ENCODE assay signal across 24 cellular contexts in genomic region chr17:4548721-4549531, GRCh38. TPM values are rescaled to one million over a fixed set of nuclear protein-coding genes. Genes with fewer than 3 reads are reported as not detected.
A peak's percentile ranks its signal among the peaks of the same experiment; 100 is the strongest.
DNase-seq lines count a peak whose midpoint lies in the region; ATAC-seq, FAIRE-seq and TF ChIP-seq lines count a peak whose summit lies in the region.
"Had no signal": no experiment of that assay in that cellular context is flagged by ENCODE, and none has a peak within 500 bp of the region (broad histone marks: within the 10 kb centered on the region; RNA-seq: fewer than 3 reads in every experiment).

No MANE protein-coding gene starts in this region.

- TF ChIP-seq RAD21 in HepG2 (CRISPR knock-in tag; IDR thresholded peaks at IDR 0.05): no peak

- no peak overlapping the region for H3K9ac ChIP-seq in HepG2 (ENCODE audit: insufficient read depth, low read depth, low read length)
- H3K9ac ChIP-seq: parathyroid adenoma had no signal

- H3K4me2 ChIP-seq in HepG2 (ENCODE audit: low read depth, low read length): no peak overlapping the region

- no peaks in the 10 kb centered on the region for H3K9me3 ChIP-seq in HepG2 (ENCODE audit: low read length)
- H3K9me3 ChIP-seq: esophagus squamous epithelium, tibial artery had no signal

- intact Hi-C loops in HepG2 (cut with micrococcal nuclease; ENCODE audit: unreplicated experiment): no loop called here
- intact Hi-C loops in activated CD4-positive, alpha-beta T cell treated with anti-CD3 and anti-CD28 coated beads, Interleukin-2, amount 10 ng/mL, durations not matched to agents 24 days and 14 days (cut with micrococcal nuclease): no loop called here

- POLR2A ChIA-PET in HepG2 (lab: Yijun Ruan, JAX): no interaction called here

- no peaks in the 10 kb centered on the region for H3K27me3 ChIP-seq in HepG2 (ENCODE audit: control insufficient read depth in 1 of 2, insufficient read depth in 2 of 2, low read length in 2 of 2)
- H3K27me3 ChIP-seq: esophagus squamous epithelium, tibial artery had no signal

- TF ChIP-seq EP300 in HepG2 (IDR thresholded peaks at IDR 0.05; ENCODE audit: low read depth in 2 of 2, low read length in 2 of 2): no peak
- TF ChIP-seq EP300 in HepG2 (CRISPR knock-in tag; IDR thresholded peaks at IDR 0.05; ENCODE audit: borderline replicate concordance): no peak

- peak; percentile 79 for DNase-seq in COLO668 (lab: John Stamatoyannopoulos, UW; ENCODE audit: unreplicated experiment)
- peak; percentile 64 for DNase-seq in EL
- DNase-seq in NCI-H510A (lab: John Stamatoyannopoulos, UW): peak; percentile 35
- DNase-seq in HepG2 (ENCODE audit: low spot score): no peak
- DNase-seq in effector CD4-positive, alpha-beta T cell: no peak
- DNase-seq in activated CD4-positive, alpha-beta T cell treated with anti-CD3 and anti-CD28 coated beads, Interleukin-2, amount 10 ng/mL, durations not matched to agents 24 days and 14 days: no peak
- no peak for DNase-seq in NCI-H748 treated with DMSO at 0.1 percent for 48 hours (lab: John Stamatoyannopoulos, UW)
- DNase-seq: activated naive CD8-positive, alpha-beta T cell treated with anti-CD3 and anti-CD28 coated beads, Interleukin-2, amount 10 ng/mL, durations not matched to agents 7 days and 5 days; effector memory CD4-positive, alpha-beta T cell; esophagus squamous epithelium; H9; MM.1S; NCI-H146; NCI-H524; stimulated activated CD4-positive, alpha-beta T cell treated with anti-CD3 and anti-CD28 coated beads, Interleukin-2, amount 100 ng/mL, for 24 hours; stimulated activated naive CD4-positive, alpha-beta T cell had no signal

- ATAC-seq in HepG2 (no peak), HG03108 (IDR thresholded peaks at IDR 0.05; ENCODE audit: unreplicated experiment) (no peak)
- ATAC-seq: natural killer cell treated with Interleukin-12 subunit alpha and Interleukin-12 subunit beta and Interleukin-15 and Interleukin-18, amount 100 ng/mL, for 72 hours had no signal

- no peaks in the 10 kb centered on the region for H3K9me3 Mint-ChIP-seq in activated CD4-positive, alpha-beta T cell treated with anti-CD3 and anti-CD28 coated beads, Interleukin-2, amount 10 ng/mL, durations not matched to agents 24 days and 14 days
- H3K9me3 Mint-ChIP-seq: activated naive CD8-positive, alpha-beta T cell treated with anti-CD3 and anti-CD28 coated beads, Interleukin-2, amount 10 ng/mL, durations not matched to agents 7 days and 5 days; activated T-helper 1 cell treated with anti-CD3 and anti-CD28 coated beads, Interleukin-12 subunit alpha, Interleukin-12 subunit beta, Interleukin-2, Interleukin-4 antibody, amounts not matched to agents 30 ng/mL and 10 ng/mL and 1 ng/mL, durations not matched to agents 14 hours and 24 hours and 36 hours; CD4-positive, alpha-beta T cell; H9; IgD-negative memory B cell; natural killer cell treated with Interleukin-12 subunit alpha and Interleukin-12 subunit beta and Interleukin-15 and Interleukin-18, amount 100 ng/mL, for 72 hours had no signal

- no peak overlapping the region for H3K4me3 ChIP-seq in HepG2 (replicated peaks in 1 of 3; ENCODE audit: insufficient read depth in 1 of 3, low read depth in 2 of 3, low read length in 3 of 3)
- H3K4me3 ChIP-seq: esophagus squamous epithelium, tibial artery had no signal

- no peak for FAIRE-seq in HepG2 (lab: Jason Lieb, UNC)

- H3K36me3 Mint-ChIP-seq in activated CD4-positive, alpha-beta T cell treated with anti-CD3 and anti-CD28 coated beads, Interleukin-2, amount 10 ng/mL, durations not matched to agents 24 days and 14 days (ENCODE audit: low read depth): peaks cover 52% of the 10 kb centered on the region
- H3K36me3 Mint-ChIP-seq: IgD-negative memory B cell; natural killer cell treated with Interleukin-12 subunit alpha and Interleukin-12 subunit beta and Interleukin-15 and Interleukin-18, amount 100 ng/mL, for 72 hours had no signal

- no peak overlapping the region for H3K27ac ChIP-seq in HepG2 (ENCODE audit: extremely low read length, insufficient read depth, low read length)
- H3K27ac ChIP-seq: esophagus squamous epithelium, parathyroid adenoma, tibial artery had no signal

- H3K36me3 ChIP-seq in HepG2 (replicated peaks in 1 of 2; ENCODE audit: control insufficient read depth in 1 of 2, insufficient read depth in 2 of 2, low read length in 2 of 2): peaks cover 47 to 83% of the 10 kb centered on the region in 2 experiments

- H3K4me1 ChIP-seq in HepG2 (ENCODE audit: insufficient read depth, low read length): peaks cover 9% of the 10 kb centered on the region
- H3K4me1 ChIP-seq: parathyroid adenoma had no signal

- in situ Hi-C loops in HepG2 (cut with HindIII; ENCODE audit: extremely low pct_ligation_motif_present, low pct_unique_long_range_greater_than_20kb): no loop called here

- peaks cover 6% of the 10 kb centered on the region for H3K4me1 Mint-ChIP-seq in activated CD4-positive, alpha-beta T cell treated with anti-CD3 and anti-CD28 coated beads, Interleukin-2, amount 10 ng/mL, durations not matched to agents 24 days and 14 days

- no peak overlapping the region for H2AFZ ChIP-seq in HepG2 (ENCODE audit: low read length)
- H2AFZ ChIP-seq: parathyroid adenoma had no signal

- H3K4me3 Mint-ChIP-seq in activated CD4-positive, alpha-beta T cell treated with anti-CD3 and anti-CD28 coated beads, Interleukin-2, amount 10 ng/mL, durations not matched to agents 24 days and 14 days: no peak overlapping the region
- H3K4me3 Mint-ChIP-seq: activated naive CD8-positive, alpha-beta T cell treated with anti-CD3 and anti-CD28 coated beads, Interleukin-2, amount 10 ng/mL, durations not matched to agents 7 days and 5 days; activated T-helper 1 cell treated with anti-CD3 and anti-CD28 coated beads, Interleukin-12 subunit alpha, Interleukin-12 subunit beta, Interleukin-2, Interleukin-4 antibody, amounts not matched to agents 30 ng/mL and 10 ng/mL and 1 ng/mL, durations not matched to agents 14 hours and 24 hours and 36 hours; H9; IgD-negative memory B cell; natural killer cell treated with Interleukin-12 subunit alpha and Interleukin-12 subunit beta and Interleukin-15 and Interleukin-18, amount 100 ng/mL, for 72 hours had no signal

- H3K79me2 ChIP-seq in HepG2 (ENCODE audit: insufficient read depth, low read length): peaks cover 4% of the 10 kb centered on the region
- H3K79me2 ChIP-seq: parathyroid adenoma had no signal

- WGBS in HepG2 (ENCODE audit: low lambda C conversion rate): 99% methylated on average over 12 of the region's 24 CpGs

- no peak for TF ChIP-seq POLR2A in HepG2 (IDR thresholded peaks at IDR 0.05; ENCODE audit: insufficient read depth in 1 of 2, low read depth in 2 of 2, low read length in 2 of 2)

- BruUV-seq in HepG2 (replicated peaks; lab: Mats Ljungman, UMichigan): no TSS peak

- H3K27ac Mint-ChIP-seq in activated CD4-positive, alpha-beta T cell treated with anti-CD3 and anti-CD28 coated beads, Interleukin-2, amount 10 ng/mL, durations not matched to agents 24 days and 14 days: no peak overlapping the region
- H3K27ac Mint-ChIP-seq: activated naive CD8-positive, alpha-beta T cell treated with anti-CD3 and anti-CD28 coated beads, Interleukin-2, amount 10 ng/mL, durations not matched to agents 7 days and 5 days; activated T-helper 1 cell treated with anti-CD3 and anti-CD28 coated beads, Interleukin-12 subunit alpha, Interleukin-12 subunit beta, Interleukin-2, Interleukin-4 antibody, amounts not matched to agents 30 ng/mL and 10 ng/mL and 1 ng/mL, durations not matched to agents 14 hours and 24 hours and 36 hours; CD4-positive, alpha-beta T cell; IgD-negative memory B cell; natural killer cell treated with Interleukin-12 subunit alpha and Interleukin-12 subunit beta and Interleukin-15 and Interleukin-18, amount 100 ng/mL, for 72 hours had no signal

- no peaks in the 10 kb centered on the region for H4K20me1 ChIP-seq in HepG2 (ENCODE audit: insufficient read depth, low read length)

- CTCF ChIA-PET in HepG2 (lab: Yijun Ruan, JAX; ENCODE audit: low intra/inter-chr PET ratio, low total read pairs): no interaction called here

- no peaks in the 10 kb centered on the region for H3K27me3 Mint-ChIP-seq in activated CD4-positive, alpha-beta T cell treated with anti-CD3 and anti-CD28 coated beads, Interleukin-2, amount 10 ng/mL, durations not matched to agents 24 days and 14 days
- H3K27me3 Mint-ChIP-seq: activated naive CD8-positive, alpha-beta T cell treated with anti-CD3 and anti-CD28 coated beads, Interleukin-2, amount 10 ng/mL, durations not matched to agents 7 days and 5 days; CD4-positive, alpha-beta T cell; IgD-negative memory B cell; natural killer cell treated with Interleukin-12 subunit alpha and Interleukin-12 subunit beta and Interleukin-15 and Interleukin-18, amount 100 ng/mL, for 72 hours had no signal

- TF ChIP-seq CTCF in HepG2 (CRISPR knock-in tag; IDR thresholded peaks at IDR 0.05): no peak

RNA-seq across cellular contexts. Expression of gene MYBBP1A, which starts 6.3 kb away (rescaled TPM):
- 40.4 and 54.8 TPM in 2 replicates for total RNA-seq in HepG2 (2016; rRNA removed; fragmentation: Illumina TruSeq; extraction: Trizol)
- total RNA-seq in HepG2 (2016; cell fraction: cytosol; rRNA removed; fragmentation: Illumina TruSeq; extraction: Trizol; ENCODE audit: low read depth): 58.9 and 65.5 TPM in 2 replicates
- 35.1 and 61.8 TPM in 2 replicates for total RNA-seq in HepG2 (2016; cell fraction: insoluble cytoplasmic fraction; rRNA removed; fragmentation: Illumina TruSeq; extraction: Trizol)
- total RNA-seq in HepG2 (2016; cell fraction: membrane; rRNA removed; fragmentation: Illumina TruSeq; extraction: Trizol): 24.4 and 24.9 TPM in 2 replicates
- total RNA-seq in HepG2 (2016; cell fraction: nucleus; rRNA removed; fragmentation: Illumina TruSeq; extraction: Trizol): 52.0 and 62.6 TPM in 2 replicates
- polyA plus RNA-seq in HepG2 (2011; rRNA removed): 18.6 and 28.4 TPM in 2 replicates
- 9.7 and 12.5 TPM in 2 replicates for polyA plus RNA-seq in HepG2 (2011; cell fraction: cytosol; rRNA removed)
- polyA plus RNA-seq in HepG2 (2011; cell fraction: nucleus; rRNA removed): 158 and 176 TPM in 2 replicates
- 28.0 and 41.5 TPM in 2 replicates for polyA plus RNA-seq in HepG2 (2012)
- polyA plus RNA-seq in HepG2 (2016; cell fraction: cytosol; fragmentation: Illumina TruSeq; extraction: Trizol; ENCODE audit: low read depth): 7.8 and 7.9 TPM in 2 replicates
- 28.2 and 32.7 TPM in 2 replicates for polyA plus RNA-seq in HepG2 (2016; cell fraction: insoluble cytoplasmic fraction; fragmentation: Illumina TruSeq; extraction: Trizol; ENCODE audit: low read depth)
- polyA plus RNA-seq in HepG2 (2016; cell fraction: membrane; fragmentation: Illumina TruSeq; extraction: Trizol; ENCODE audit: low read depth): 9.0 and 12.1 TPM in 2 replicates
- polyA plus RNA-seq in HepG2 (2016; cell fraction: nucleus; fragmentation: Illumina TruSeq; extraction: Trizol; ENCODE audit: insufficient read depth, low read depth): 146 and 160 TPM in 2 replicates
- 50.2 and 100 TPM in 2 replicates for polyA minus RNA-seq in HepG2 (2011; rRNA and poly(A)+ RNA removed; ENCODE audit: low replicate concordance)
- 19.4 and 21.0 TPM in 2 replicates for polyA minus RNA-seq in HepG2 (2011; cell fraction: cytosol; rRNA and poly(A)+ RNA removed)
- polyA minus RNA-seq in HepG2 (2011; cell fraction: nucleus; rRNA and poly(A)+ RNA removed): 53.3 and 54.8 TPM in 2 replicates
- total RNA-seq in activated CD4-positive, alpha-beta T cell treated with anti-CD3 and anti-CD28 coated beads, Interleukin-2, amount 10 ng/mL, durations not matched to agents 24 days and 14 days: 178 and 181 TPM in 2 replicates

RNA-seq across cellular contexts. Expression of gene GGT6, which starts 11.5 kb away (rescaled TPM):
- 0.70 and 0.80 TPM in 2 replicates for total RNA-seq in HepG2 (2016; rRNA removed; fragmentation: Illumina TruSeq; extraction: Trizol)
- total RNA-seq in HepG2 (2016; cell fraction: cytosol; rRNA removed; fragmentation: Illumina TruSeq; extraction: Trizol; ENCODE audit: low read depth): 0.20 and 0.26 TPM in 2 replicates
- 0.68 and 1.1 TPM in 2 replicates for total RNA-seq in HepG2 (2016; cell fraction: insoluble cytoplasmic fraction; rRNA removed; fragmentation: Illumina TruSeq; extraction: Trizol)
- total RNA-seq in HepG2 (2016; cell fraction: membrane; rRNA removed; fragmentation: Illumina TruSeq; extraction: Trizol): 0.59 and 0.62 TPM in 2 replicates
- 0.28 and 0.37 TPM in 2 replicates for total RNA-seq in HepG2 (2016; cell fraction: nucleus; rRNA removed; fragmentation: Illumina TruSeq; extraction: Trizol)
- 0.14 and 0.16 TPM in 2 replicates for polyA plus RNA-seq in HepG2 (2011; rRNA removed)
- 0.10 and 0.12 TPM in 2 replicates for polyA plus RNA-seq in HepG2 (2011; cell fraction: cytosol; rRNA removed)
- polyA plus RNA-seq in HepG2 (2011; cell fraction: nucleus; rRNA removed): 0.09 and 0.43 TPM in 2 replicates
- 0.24 and 0.29 TPM in 2 replicates for polyA plus RNA-seq in HepG2 (2012)
- 0.24 and 0.27 TPM in 2 replicates for polyA plus RNA-seq in HepG2 (2016; cell fraction: cytosol; fragmentation: Illumina TruSeq; extraction: Trizol; ENCODE audit: low read depth)
- 0.71 and 1.2 TPM in 2 replicates for polyA plus RNA-seq in HepG2 (2016; cell fraction: insoluble cytoplasmic fraction; fragmentation: Illumina TruSeq; extraction: Trizol; ENCODE audit: low read depth)
- 0.50 and 0.52 TPM in 2 replicates for polyA plus RNA-seq in HepG2 (2016; cell fraction: membrane; fragmentation: Illumina TruSeq; extraction: Trizol; ENCODE audit: low read depth)
- polyA plus RNA-seq in HepG2 (2016; cell fraction: nucleus; fragmentation: Illumina TruSeq; extraction: Trizol; ENCODE audit: insufficient read depth, low read depth): 1.1 and 1.5 TPM in 2 replicates
- polyA minus RNA-seq in HepG2 (2011; rRNA and poly(A)+ RNA removed; ENCODE audit: low replicate concordance): 0.38 TPM in 1 of 2 replicates, not detected in the other
- polyA minus RNA-seq in HepG2 (2011; cell fraction: cytosol; rRNA and poly(A)+ RNA removed): not detected in 2 replicates
- 0.12 TPM in 1 of 2 replicates, not detected in the other for polyA minus RNA-seq in HepG2 (2011; cell fraction: nucleus; rRNA and poly(A)+ RNA removed)
- total RNA-seq in activated CD4-positive, alpha-beta T cell treated with anti-CD3 and anti-CD28 coated beads, Interleukin-2, amount 10 ng/mL, durations not matched to agents 24 days and 14 days: not detected in 2 replicates
- total RNA-seq: activated naive CD8-positive, alpha-beta T cell treated with anti-CD3 and anti-CD28 coated beads, Interleukin-2, amount 10 ng/mL, durations not matched to agents 7 days and 5 days; activated T-helper 1 cell treated with anti-CD3 and anti-CD28 coated beads, Interleukin-12 subunit alpha, Interleukin-12 subunit beta, Interleukin-2, Interleukin-4 antibody, amounts not matched to agents 30 ng/mL and 10 ng/mL and 1 ng/mL, durations not matched to agents 14 hours and 24 hours and 36 hours; CD4-positive, alpha-beta T cell; chondrocyte; natural killer cell treated with Interleukin-12 subunit alpha and Interleukin-12 subunit beta and Interleukin-15 and Interleukin-18, amount 100 ng/mL, for 72 hours had no signal
- polyA plus RNA-seq: IgD-negative memory B cell had no signal

RNA-seq across cellular contexts. Expression of gene SMTNL2, which starts 35.4 kb away (rescaled TPM):
- total RNA-seq in HepG2 (2016; rRNA removed; fragmentation: Illumina TruSeq; extraction: Trizol): 5.1 and 5.8 TPM in 2 replicates
- total RNA-seq in HepG2 (2016; cell fraction: cytosol; rRNA removed; fragmentation: Illumina TruSeq; extraction: Trizol; ENCODE audit: low read depth): 1.5 and 1.6 TPM in 2 replicates
- 5.3 and 5.8 TPM in 2 replicates for total RNA-seq in HepG2 (2016; cell fraction: insoluble cytoplasmic fraction; rRNA removed; fragmentation: Illumina TruSeq; extraction: Trizol)
- 4.8 and 5.0 TPM in 2 replicates for total RNA-seq in HepG2 (2016; cell fraction: membrane; rRNA removed; fragmentation: Illumina TruSeq; extraction: Trizol)
- 3.0 and 4.2 TPM in 2 replicates for total RNA-seq in HepG2 (2016; cell fraction: nucleus; rRNA removed; fragmentation: Illumina TruSeq; extraction: Trizol)
- polyA plus RNA-seq in HepG2 (2011; rRNA removed): 0.41 and 1.1 TPM in 2 replicates
- polyA plus RNA-seq in HepG2 (2011; cell fraction: cytosol; rRNA removed): 0.38 and 0.64 TPM in 2 replicates
- 0.42 and 0.95 TPM in 2 replicates for polyA plus RNA-seq in HepG2 (2011; cell fraction: nucleus; rRNA removed)
- polyA plus RNA-seq in HepG2 (2012): 0.58 and 0.69 TPM in 2 replicates
- 1.8 TPM in 2 replicates for polyA plus RNA-seq in HepG2 (2016; cell fraction: cytosol; fragmentation: Illumina TruSeq; extraction: Trizol; ENCODE audit: low read depth)
- polyA plus RNA-seq in HepG2 (2016; cell fraction: insoluble cytoplasmic fraction; fragmentation: Illumina TruSeq; extraction: Trizol; ENCODE audit: low read depth): 7.9 and 8.6 TPM in 2 replicates
- polyA plus RNA-seq in HepG2 (2016; cell fraction: membrane; fragmentation: Illumina TruSeq; extraction: Trizol; ENCODE audit: low read depth): 2.3 and 3.2 TPM in 2 replicates
- polyA plus RNA-seq in HepG2 (2016; cell fraction: nucleus; fragmentation: Illumina TruSeq; extraction: Trizol; ENCODE audit: insufficient read depth, low read depth): 5.8 and 9.1 TPM in 2 replicates
- 1.9 TPM in 1 of 2 replicates, not detected in the other for polyA minus RNA-seq in HepG2 (2011; rRNA and poly(A)+ RNA removed; ENCODE audit: low replicate concordance)
- polyA minus RNA-seq in HepG2 (2011; cell fraction: cytosol; rRNA and poly(A)+ RNA removed): 0.70 and 0.99 TPM in 2 replicates
- 0.13 TPM in 1 of 2 replicates, not detected in the other for polyA minus RNA-seq in HepG2 (2011; cell fraction: nucleus; rRNA and poly(A)+ RNA removed)
- total RNA-seq in activated CD4-positive, alpha-beta T cell treated with anti-CD3 and anti-CD28 coated beads, Interleukin-2, amount 10 ng/mL, durations not matched to agents 24 days and 14 days: not detected in 2 replicates
- total RNA-seq: activated naive CD8-positive, alpha-beta T cell treated with anti-CD3 and anti-CD28 coated beads, Interleukin-2, amount 10 ng/mL, durations not matched to agents 7 days and 5 days; activated T-helper 1 cell treated with anti-CD3 and anti-CD28 coated beads, Interleukin-12 subunit alpha, Interleukin-12 subunit beta, Interleukin-2, Interleukin-4 antibody, amounts not matched to agents 30 ng/mL and 10 ng/mL and 1 ng/mL, durations not matched to agents 14 hours and 24 hours and 36 hours; CD4-positive, alpha-beta T cell; natural killer cell treated with Interleukin-12 subunit alpha and Interleukin-12 subunit beta and Interleukin-15 and Interleukin-18, amount 100 ng/mL, for 72 hours had no signal
- polyA plus RNA-seq: IgD-negative memory B cell had no signal

RNA-seq across cellular contexts. Expression of gene SPNS2, which starts 50.2 kb away (rescaled TPM):
- not detected in 2 replicates for total RNA-seq in HepG2 (2016; rRNA removed; fragmentation: Illumina TruSeq; extraction: Trizol)
- total RNA-seq in HepG2 (2016; cell fraction: cytosol; rRNA removed; fragmentation: Illumina TruSeq; extraction: Trizol; ENCODE audit: low read depth): not detected in 2 replicates
- total RNA-seq in HepG2 (2016; cell fraction: insoluble cytoplasmic fraction; rRNA removed; fragmentation: Illumina TruSeq; extraction: Trizol): not detected in 2 replicates
- total RNA-seq in HepG2 (2016; cell fraction: membrane; rRNA removed; fragmentation: Illumina TruSeq; extraction: Trizol): not detected in 2 replicates
- not detected in 2 replicates for total RNA-seq in HepG2 (2016; cell fraction: nucleus; rRNA removed; fragmentation: Illumina TruSeq; extraction: Trizol)
- 0.01 and 0.03 TPM in 2 replicates for polyA plus RNA-seq in HepG2 (2011; rRNA removed)
- 0.03 and 0.05 TPM in 2 replicates for polyA plus RNA-seq in HepG2 (2011; cell fraction: cytosol; rRNA removed)
- 0.14 TPM in 1 of 2 replicates, not detected in the other for polyA plus RNA-seq in HepG2 (2011; cell fraction: nucleus; rRNA removed)
- polyA plus RNA-seq in HepG2 (2012): 0.16 and 0.34 TPM in 2 replicates
- polyA plus RNA-seq in HepG2 (2016; cell fraction: cytosol; fragmentation: Illumina TruSeq; extraction: Trizol; ENCODE audit: low read depth): not detected in 2 replicates
- polyA plus RNA-seq in HepG2 (2016; cell fraction: insoluble cytoplasmic fraction; fragmentation: Illumina TruSeq; extraction: Trizol; ENCODE audit: low read depth): not detected in 2 replicates
- not detected in 2 replicates for polyA plus RNA-seq in HepG2 (2016; cell fraction: membrane; fragmentation: Illumina TruSeq; extraction: Trizol; ENCODE audit: low read depth)
- not detected in 2 replicates for polyA plus RNA-seq in HepG2 (2016; cell fraction: nucleus; fragmentation: Illumina TruSeq; extraction: Trizol; ENCODE audit: insufficient read depth, low read depth)
- polyA minus RNA-seq in HepG2 (2011; rRNA and poly(A)+ RNA removed; ENCODE audit: low replicate concordance): 0.16 TPM in 1 of 2 replicates, not detected in the other
- polyA minus RNA-seq in HepG2 (2011; cell fraction: cytosol; rRNA and poly(A)+ RNA removed): not detected in 2 replicates
- polyA minus RNA-seq in HepG2 (2011; cell fraction: nucleus; rRNA and poly(A)+ RNA removed): not detected in 2 replicates
- 0.17 and 0.28 TPM in 2 replicates for total RNA-seq in activated CD4-positive, alpha-beta T cell treated with anti-CD3 and anti-CD28 coated beads, Interleukin-2, amount 10 ng/mL, durations not matched to agents 24 days and 14 days
- total RNA-seq: activated T-helper 1 cell treated with anti-CD3 and anti-CD28 coated beads, Interleukin-12 subunit alpha, Interleukin-12 subunit beta, Interleukin-2, Interleukin-4 antibody, amounts not matched to agents 30 ng/mL and 10 ng/mL and 1 ng/mL, durations not matched to agents 14 hours and 24 hours and 36 hours; natural killer cell treated with Interleukin-12 subunit alpha and Interleukin-12 subunit beta and Interleukin-15 and Interleukin-18, amount 100 ng/mL, for 72 hours had no signal
- polyA plus RNA-seq: IgD-negative memory B cell had no signal

Comparison
In these comparisons a context has a peak if more than half of its experiments do, and no peak if none do; other contexts are left out.
1. DNase-seq: peak in COLO668 (single experiment), EL (single experiment) and NCI-H510A (single experiment); none in HepG2 (single experiment), effector CD4-positive, alpha-beta T cell (single experiment), activated CD4-positive, alpha-beta T cell treated with anti-CD3 and anti-CD28 coated beads, Interleukin-2, amount 10 ng/mL, durations not matched to agents 24 days and 14 days (single experiment) and NCI-H748 treated with DMSO at 0.1 percent for 48 hours (single experiment).